7 cellular contexts compared by ENCODE assay signal in genomic region chr18:7452331-7452730, GRCh38.
DNase-seq lines count a peak whose midpoint lies in the region; ATAC-seq, FAIRE-seq and TF ChIP-seq lines count a peak whose summit lies in the region.

No MANE protein-coding gene starts in this region.

- H3K27me3 ChIP-seq in MG63 (no peaks in the 10 kb centered on the region), keratinocyte (ENCODE audit: control insufficient read depth, extremely low read depth, insufficient read depth, low read length) (no peaks in the 10 kb centered on the region)

- no peak overlapping the region for H3K4me3 ChIP-seq in GM12865 (ENCODE audit: low read depth, low read length)
- no peak overlapping the region for H3K4me3 ChIP-seq in MG63
- H3K4me3 ChIP-seq in astrocyte of the spinal cord (ENCODE audit: low read depth, low read length) = no peak overlapping the region
- no peak overlapping the region for H3K4me3 ChIP-seq in keratinocyte (ENCODE audit: control insufficient read depth in 2 of 3, extremely low read depth in 1 of 3, insufficient read depth in 2 of 3, low read depth in 1 of 3, low read length in 3 of 3)

- H3K9ac ChIP-seq in keratinocyte (ENCODE audit: control insufficient read depth, extremely low read depth, insufficient read depth, low read length) = no peak overlapping the region

- H3K9me1 ChIP-seq in keratinocyte (ENCODE audit: control insufficient read depth, extremely low read depth, insufficient read depth, low read length) = no peaks in the 10 kb centered on the region

- no peak overlapping the region for H2AFZ ChIP-seq in keratinocyte (ENCODE audit: control insufficient read depth, low read length)

- no peaks in the 10 kb centered on the region for H3K79me2 ChIP-seq in keratinocyte (ENCODE audit: control insufficient read depth, insufficient read depth, low read length)

- ATAC-seq in GM18505 (IDR thresholded peaks at IDR 0.05; ENCODE audit: unreplicated experiment) = no peak

- DNase-seq in GM12865 (ENCODE audit: low read depth) (no peak), MG63 (peak; percentile 26), astrocyte of the spinal cord (ENCODE audit: low read depth, low spot score) (peak; percentile 9), keratinocyte (ENCODE audit: low read depth, low spot score) (no peak), DMS114 treated with DMSO at 0.1 percent for 48 hours (lab: John Stamatoyannopoulos, UW; ENCODE audit: unreplicated experiment) (no peak)
- no peak for DNase-seq in stimulated activated naive CD4-positive, alpha-beta T cell treated with Interleukin-2 at 50 U/mL for 16 hours (lab: John Stamatoyannopoulos, UW)

- peak; percentile 40 for TF ChIP-seq CTCF in GM12865 (IDR thresholded peaks at IDR 0.05; ENCODE audit: insufficient read depth, low read depth, low read length, missing control alignments)
- TF ChIP-seq CTCF in astrocyte of the spinal cord (IDR thresholded peaks at IDR 0.05; ENCODE audit: low read depth, low read length) = peak; percentile 72
- TF ChIP-seq CTCF in keratinocyte (optimal IDR thresholded peaks at IDR 0.05 in 1 of 3, IDR thresholded peaks at IDR 0.05 in 1 of 3, conservative IDR thresholded peaks at IDR 0.05 in 1 of 3; ENCODE audit: extremely low read depth in 1 of 3, insufficient read depth in 2 of 3, low read length in 3 of 3) = peak; percentile 76 to 83 (median 76)

- no peaks in the 10 kb centered on the region for H3K9me3 ChIP-seq in MG63
- no peaks in the 10 kb centered on the region for H3K9me3 ChIP-seq in keratinocyte (ENCODE audit: control insufficient read depth, low read depth, low read length)

- H3K4me2 ChIP-seq in keratinocyte (ENCODE audit: control insufficient read depth, extremely low read depth, insufficient read depth, low read depth, low read length) = no peak overlapping the region

- in situ Hi-C loops in astrocyte of the spinal cord (cut with HindIII; ENCODE audit: low sequenced_read_pairs) = no loop called here

- no peak for TF ChIP-seq POLR2A in GM18505 (IDR thresholded peaks at IDR 0.05; ENCODE audit: borderline replicate concordance, extremely low read depth, insufficient read depth, insufficient read length)

- H3K4me1 ChIP-seq in keratinocyte (ENCODE audit: control insufficient read depth, extremely low read depth, insufficient read depth, low read length) = no peaks in the 10 kb centered on the region

- no peaks in the 10 kb centered on the region for H3K36me3 ChIP-seq in MG63
- H3K36me3 ChIP-seq in keratinocyte (ENCODE audit: control insufficient read depth in 2 of 2, extremely low read depth in 1 of 2, insufficient read depth in 2 of 2, low read length in 2 of 2) = no peaks in the 10 kb centered on the region

- no peaks in the 10 kb centered on the region for H4K20me1 ChIP-seq in keratinocyte (ENCODE audit: control insufficient read depth, extremely low read depth, insufficient read depth, low read length)

- dilution Hi-C loops in keratinocyte (cut with MboI; ENCODE audit: extremely low pct_ligation_motif_present, low sequenced_read_pairs) = no loop called here

- no peak overlapping the region for H3K27ac ChIP-seq in keratinocyte (ENCODE audit: control insufficient read depth, insufficient read depth, low read length)

- FAIRE-seq in keratinocyte (lab: Jason Lieb, UNC) = no peak

Comparison
In these comparisons a context has a peak if more than half of its experiments do, and no peak if none do; other contexts are left out.
1. DNase-seq: peak in MG63 (single experiment) and astrocyte of the spinal cord (single experiment); none in GM12865 (single experiment), keratinocyte (single experiment), stimulated activated naive CD4-positive, alpha-beta T cell treated with Interleukin-2 at 50 U/mL for 16 hours (single experiment) and DMS114 treated with DMSO at 0.1 percent for 48 hours (single experiment).
2. Peak in every context shown above with its lines, with median percentiles within 50 percentile points of each other: CTCF ChIP-seq.